ENCODE assay signal across 21 cellular contexts in genomic region chr2:124796647-124797437, GRCh38.
DNase-seq lines count a peak whose midpoint lies in the region; ATAC-seq, FAIRE-seq and TF ChIP-seq lines count a peak whose summit lies in the region.
"Had no signal": no experiment of that assay in that cellular context is flagged by ENCODE, and none has a peak within 500 bp of the region (broad histone marks: within the 10 kb centered on the region; RNA-seq: fewer than 3 reads in every experiment).

No MANE protein-coding gene starts in this region.

- no peak for TF ChIP-seq POLR2A in GM12891 (IDR thresholded peaks at IDR 0.05; ENCODE audit: low read depth, low read length)

- H3K9me3 Mint-ChIP-seq in GM23338, result no peaks in the 10 kb centered on the region
- H3K9me3 Mint-ChIP-seq: H9 had no signal

- no peak overlapping the region for H3K4me2 ChIP-seq in GM23338
- H3K4me2 ChIP-seq: BLaER1 had no signal

- peaks cover 13% of the 10 kb centered on the region; the same call in 2 of the 3 replicates for H3K4me1 Mint-ChIP-seq in GM23338
- H3K4me1 Mint-ChIP-seq: B cell; CD4-positive, CD25-positive, alpha-beta regulatory T cell had no signal

- H3K4me3 Mint-ChIP-seq in GM23338, result no peak overlapping the region
- H3K4me3 Mint-ChIP-seq: B cell; CD4-positive, CD25-positive, alpha-beta regulatory T cell; CD8-positive, alpha-beta T cell; H9 had no signal

- ATAC-seq in GM23338 (no peak), mucosa of descending colon (peak; percentile 72)
- ATAC-seq: CD8-positive, alpha-beta T cell; HCT116 had no signal

- intact Hi-C loops in mucosa of descending colon (cut with DNase I, micrococcal nuclease), result no loop called here

- H3K79me2 ChIP-seq in GM23338 (replicated peaks; ENCODE audit: insufficient read depth), result no peaks in the 10 kb centered on the region

- H3F3A ChIP-seq in GM23338 (replicated peaks; ENCODE audit: low read depth), result no peaks in the 10 kb centered on the region

- no peak overlapping the region for H3K27ac ChIP-seq in GM23338 (ENCODE audit: low read depth)
- H3K27ac ChIP-seq: BLaER1, C4-2B had no signal

- H4K20me1 ChIP-seq in GM23338 (replicated peaks; ENCODE audit: insufficient read depth), result no peaks in the 10 kb centered on the region
- H4K20me1 ChIP-seq: BLaER1 had no signal

- H3K36me3 ChIP-seq in GM23338 (ENCODE audit: insufficient read depth) (no peaks in the 10 kb centered on the region), MG63 (no peaks in the 10 kb centered on the region), mucosa of descending colon (ENCODE audit: low read depth) (no peaks in the 10 kb centered on the region)
- H3K36me3 ChIP-seq: BLaER1 had no signal

- 0 out of 2 replicates have a peak overlapping the region, but pooled peaks have one; percentile 67 for H3K27ac Mint-ChIP-seq in GM23338
- H3K27ac Mint-ChIP-seq: B cell; CD4-positive, CD25-positive, alpha-beta regulatory T cell; CD8-positive, alpha-beta T cell; H9 had no signal

- H3K9me3 ChIP-seq in MG63 (no peaks in the 10 kb centered on the region), mucosa of descending colon (no peaks in the 10 kb centered on the region)
- H3K9me3 ChIP-seq: BLaER1, Caco-2 had no signal

- DNase-seq in GM23338 (ENCODE audit: low spot score) (no peak), MG63 (peak; percentile 8), fibroblast of the aortic adventitia (ENCODE audit: low read depth) (peak; percentile 1), mucosa of descending colon (no peak), NCI-H1436 (lab: John Stamatoyannopoulos, UW) (no peak), dedifferentiated amniotic fluid mesenchymal stem cell (ENCODE audit: extremely low spot score) (no peak), GM12891 (ENCODE audit: insufficient read length, low spot score) (no peak)
- DNase-seq in activated CD4-positive, alpha-beta T cell treated with anti-CD3 and anti-CD28 coated beads for 4 hours, result no peak
- DNase-seq: Caco-2; CD4-positive, CD25-positive, alpha-beta regulatory T cell; CD8-positive, alpha-beta T cell; DMS 273 treated with DMSO at 0.1 percent for 48 hours; DMS79; GF-D8; H9 had no signal

- H3K4me3 ChIP-seq in GM23338, result no peak overlapping the region
- no peak overlapping the region for H3K4me3 ChIP-seq in MG63
- no peak overlapping the region for H3K4me3 ChIP-seq in fibroblast of the aortic adventitia (ENCODE audit: low read depth, low read length)
- H3K4me3 ChIP-seq in mucosa of descending colon, result no peak overlapping the region
- H3K4me3 ChIP-seq: BLaER1 had no signal

- H3K4me1 ChIP-seq in GM23338 (ENCODE audit: insufficient read depth) (no peaks in the 10 kb centered on the region), mucosa of descending colon (ENCODE audit: low read depth) (no peaks in the 10 kb centered on the region)
- H3K4me1 ChIP-seq: BLaER1, Caco-2 had no signal

- peaks cover 15% of the 10 kb centered on the region; the same call in 1 of the 2 replicates for H3K9me2 ChIP-seq in GM23338 (ENCODE audit: insufficient read depth)

- no peaks in the 10 kb centered on the region for H3K36me3 Mint-ChIP-seq in GM23338 (ENCODE audit: low read depth)
- H3K36me3 Mint-ChIP-seq: CD4-positive, CD25-positive, alpha-beta regulatory T cell; CD8-positive, alpha-beta T cell had no signal

- H2AFZ ChIP-seq in GM23338, result no peak overlapping the region

- TF ChIP-seq CTCF in GM23338 (conservative IDR thresholded peaks at IDR 0.05; ENCODE audit: low read depth in 2 of 2) (no peak), fibroblast of the aortic adventitia (IDR thresholded peaks at IDR 0.05; ENCODE audit: insufficient read depth, low read length) (no peak), mucosa of descending colon (IDR thresholded peaks at IDR 0.05) (no peak)

- H3K27me3 ChIP-seq in GM23338 (ENCODE audit: insufficient read depth) (no peaks in the 10 kb centered on the region), MG63 (no peaks in the 10 kb centered on the region)
- H3K27me3 ChIP-seq: BLaER1 had no signal

- FAIRE-seq in GM12891 (lab: Jason Lieb, UNC), result no peak
- FAIRE-seq: GM12892, H1 had no signal

- H3K27me3 Mint-ChIP-seq in GM23338 (ENCODE audit: insufficient read depth, low read depth, poor library complexity), result no peaks in the 10 kb centered on the region
- H3K27me3 Mint-ChIP-seq: B cell; CD4-positive, CD25-positive, alpha-beta regulatory T cell had no signal

TF ChIP-seq in GM23338, 12 proteins besides CTCF, POLR2A, EP300 and RAD21 (continues in another document):
- TF ChIP-seq, protein P1, sequence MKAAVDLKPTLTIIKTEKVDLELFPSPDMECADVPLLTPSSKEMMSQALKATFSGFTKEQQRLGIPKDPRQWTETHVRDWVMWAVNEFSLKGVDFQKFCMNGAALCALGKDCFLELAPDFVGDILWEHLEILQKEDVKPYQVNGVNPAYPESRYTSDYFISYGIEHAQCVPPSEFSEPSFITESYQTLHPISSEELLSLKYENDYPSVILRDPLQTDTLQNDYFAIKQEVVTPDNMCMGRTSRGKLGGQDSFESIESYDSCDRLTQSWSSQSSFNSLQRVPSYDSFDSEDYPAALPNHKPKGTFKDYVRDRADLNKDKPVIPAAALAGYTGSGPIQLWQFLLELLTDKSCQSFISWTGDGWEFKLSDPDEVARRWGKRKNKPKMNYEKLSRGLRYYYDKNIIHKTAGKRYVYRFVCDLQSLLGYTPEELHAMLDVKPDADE (IDR thresholded peaks at IDR 0.05), result no peak
- TF ChIP-seq ZNF331 (CRISPR knock-in tag; IDR thresholded peaks at IDR 0.05; ENCODE audit: low read depth) (no peak), EZH2phosphoT487 (IDR thresholded peaks at IDR 0.05; ENCODE audit: unreplicated experiment) (no peak), ZNF114 (CRISPR knock-in tag; IDR thresholded peaks at IDR 0.05) (no peak), NANOG (IDR thresholded peaks at IDR 0.05; ENCODE audit: borderline replicate concordance) (no peak)
- TF ChIP-seq, protein P2, sequence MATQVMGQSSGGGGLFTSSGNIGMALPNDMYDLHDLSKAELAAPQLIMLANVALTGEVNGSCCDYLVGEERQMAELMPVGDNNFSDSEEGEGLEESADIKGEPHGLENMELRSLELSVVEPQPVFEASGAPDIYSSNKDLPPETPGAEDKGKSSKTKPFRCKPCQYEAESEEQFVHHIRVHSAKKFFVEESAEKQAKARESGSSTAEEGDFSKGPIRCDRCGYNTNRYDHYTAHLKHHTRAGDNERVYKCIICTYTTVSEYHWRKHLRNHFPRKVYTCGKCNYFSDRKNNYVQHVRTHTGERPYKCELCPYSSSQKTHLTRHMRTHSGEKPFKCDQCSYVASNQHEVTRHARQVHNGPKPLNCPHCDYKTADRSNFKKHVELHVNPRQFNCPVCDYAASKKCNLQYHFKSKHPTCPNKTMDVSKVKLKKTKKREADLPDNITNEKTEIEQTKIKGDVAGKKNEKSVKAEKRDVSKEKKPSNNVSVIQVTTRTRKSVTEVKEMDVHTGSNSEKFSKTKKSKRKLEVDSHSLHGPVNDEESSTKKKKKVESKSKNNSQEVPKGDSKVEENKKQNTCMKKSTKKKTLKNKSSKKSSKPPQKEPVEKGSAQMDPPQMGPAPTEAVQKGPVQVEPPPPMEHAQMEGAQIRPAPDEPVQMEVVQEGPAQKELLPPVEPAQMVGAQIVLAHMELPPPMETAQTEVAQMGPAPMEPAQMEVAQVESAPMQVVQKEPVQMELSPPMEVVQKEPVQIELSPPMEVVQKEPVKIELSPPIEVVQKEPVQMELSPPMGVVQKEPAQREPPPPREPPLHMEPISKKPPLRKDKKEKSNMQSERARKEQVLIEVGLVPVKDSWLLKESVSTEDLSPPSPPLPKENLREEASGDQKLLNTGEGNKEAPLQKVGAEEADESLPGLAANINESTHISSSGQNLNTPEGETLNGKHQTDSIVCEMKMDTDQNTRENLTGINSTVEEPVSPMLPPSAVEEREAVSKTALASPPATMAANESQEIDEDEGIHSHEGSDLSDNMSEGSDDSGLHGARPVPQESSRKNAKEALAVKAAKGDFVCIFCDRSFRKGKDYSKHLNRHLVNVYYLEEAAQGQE (IDR thresholded peaks at IDR 0.05; ENCODE audit: unreplicated experiment), result no peak

TF ChIP-seq in GM12891, 5 proteins besides CTCF, POLR2A, EP300 and RAD21:
- no peak for TF ChIP-seq SPI1 (IDR thresholded peaks at IDR 0.05; ENCODE audit: low read depth, low read length)
- TF ChIP-seq TAF1 (IDR thresholded peaks at IDR 0.05; ENCODE audit: low read depth, low read length), result no peak

Comparison
In these comparisons a context has a peak if more than half of its experiments do, and no peak if none do; other contexts are left out.
1. DNase-seq: peak in MG63 (single experiment) and fibroblast of the aortic adventitia (single experiment); none in GM23338 (single experiment), mucosa of descending colon (0 of 3), activated CD4-positive, alpha-beta T cell treated with anti-CD3 and anti-CD28 coated beads for 4 hours (0 of 2), NCI-H1436 (single experiment), dedifferentiated amniotic fluid mesenchymal stem cell (single experiment) and GM12891 (single experiment).